18 cellular contexts compared by ENCODE assay signal in genomic region chrX:41799661-41800060, GRCh38.
"Had no signal": no experiment of that assay in that cellular context is flagged by ENCODE, and none has a peak within 500 bp of the region (broad histone marks: within the 10 kb centered on the region; RNA-seq: fewer than 3 reads in every experiment).

No MANE protein-coding gene starts in this region.

- H3K27ac Mint-ChIP-seq: activated CD8-positive, alpha-beta memory T cell treated with anti-CD3 and anti-CD28 coated beads, Interleukin-2, amount 10 ng/mL, durations not matched to agents 7 days and 5 days had no signal

- FAIRE-seq: bronchial epithelial cell, keratinocyte had no signal

- H3K27ac ChIP-seq: ascending aorta, colonic mucosa, esophagus muscularis mucosa, hepatocyte, ovary, stomach, testis had no signal

- H2AFZ ChIP-seq: hepatocyte had no signal

- H3K36me3 ChIP-seq: ascending aorta, colonic mucosa, esophagus muscularis mucosa, ovary, stomach had no signal

- H3K4me3 ChIP-seq: ascending aorta, colonic mucosa, esophagus muscularis mucosa, hepatocyte, ovary, stomach, testis had no signal

- H3K4me1 ChIP-seq: ascending aorta, colonic mucosa, stomach, testis had no signal

- H3K27me3 Mint-ChIP-seq: activated CD8-positive, alpha-beta memory T cell treated with anti-CD3 and anti-CD28 coated beads, Interleukin-2, amount 10 ng/mL, durations not matched to agents 7 days and 5 days; naive B cell had no signal

- H3K27me3 ChIP-seq: ascending aorta, colonic mucosa, hepatocyte, ovary, stomach, testis had no signal

- H3K4me2 ChIP-seq: hepatocyte had no signal

- H3K9me3 ChIP-seq: colonic mucosa, esophagus muscularis mucosa, testis had no signal

- H3K4me3 Mint-ChIP-seq: activated CD8-positive, alpha-beta memory T cell treated with anti-CD3 and anti-CD28 coated beads, Interleukin-2, amount 10 ng/mL, durations not matched to agents 7 days and 5 days had no signal

- ATAC-seq: activated CD8-positive, alpha-beta memory T cell treated with anti-CD3 and anti-CD28 coated beads, Interleukin-2, amount 10 ng/mL, durations not matched to agents 7 days and 5 days; left lobe of liver; sciatic nerve had no signal

- DNase-seq: activated CD4-positive, CD25-positive, alpha-beta regulatory T cell treated with anti-CD3 and anti-CD28 coated beads, Interleukin-2, amount 50 U/mL, for 72 hours; activated CD8-positive, alpha-beta memory T cell treated with anti-CD3 and anti-CD28 coated beads, Interleukin-2, amount 10 ng/mL, durations not matched to agents 7 days and 5 days; activated effector memory CD4-positive, alpha-beta T cell treated with anti-CD3 and anti-CD28 coated beads, Interleukin-2, amount 50 U/mL, for 16 hours; activated T-cell treated with anti-CD3 and anti-CD28 coated beads, Interleukin-2, amount 50 U/mL, for 1 hour; colonic mucosa; mammary epithelial cell; naive B cell; ovary; stomach; T-helper 1 cell; testis had no signal
